22 cellular contexts compared by ENCODE assay signal in genomic region chr12:39006286-39006685, GRCh38.
"Had no signal": no experiment of that assay in that cellular context is flagged by ENCODE, and none has a peak within 500 bp of the region (broad histone marks: within the 10 kb centered on the region; RNA-seq: fewer than 3 reads in every experiment).

No MANE protein-coding gene starts in this region.

- H3K4me1 ChIP-seq: parathyroid adenoma, right lobe of liver, stomach, suprapubic skin, tibial nerve had no signal

- H3K27ac ChIP-seq: hepatocyte, parathyroid adenoma, right lobe of liver, stomach, suprapubic skin, tibial nerve had no signal

- H2AFZ ChIP-seq: hepatocyte, parathyroid adenoma had no signal

- H3K4me2 ChIP-seq: hepatocyte had no signal

- ATAC-seq: left colon; right lobe of liver; stimulated activated memory B cell treated with anti-CD40 and anti-IgM and Interleukin-4, amounts not matched to agents 10 μg/mL and 1 μg/mL and 100 μg/mL, for 72 hours had no signal

- H3K79me2 ChIP-seq: hepatocyte, parathyroid adenoma had no signal

- H3K36me3 ChIP-seq: right lobe of liver, stomach, suprapubic skin, tibial nerve had no signal

- H3K4me3 ChIP-seq: hepatocyte, right lobe of liver, stomach, suprapubic skin, tibial nerve had no signal

- H3K9me3 ChIP-seq: right lobe of liver, stomach, suprapubic skin, tibial nerve had no signal

- DNase-seq: activated B cell treated with CpG ODN at 0.5 μM for 24 hours; activated CD4-positive, alpha-beta T cell treated with anti-CD3 and anti-CD28 coated beads for 4 hours; activated CD4-positive, alpha-beta T cell treated with anti-CD3 and anti-CD28 coated beads, Interleukin-2, amount 50 U/mL, for 48 hours; activated CD8-positive, alpha-beta memory T cell treated with anti-CD3 and anti-CD28 coated beads, Interleukin-2, amount 50 U/mL, for 48 hours; activated naive CD4-positive, alpha-beta T cell treated with Interleukin-2 at 50 U/mL for 16 hours; activated naive CD8-positive, alpha-beta T cell treated with anti-CD3 and anti-CD28 coated beads, Interleukin-2, amount 10 ng/mL, durations not matched to agents 7 days and 5 days; activated T-cell treated with anti-CD3 and anti-CD28 coated beads, Interleukin-2, amount 50 U/mL, for 48 hours; amniotic stem cell; caudate nucleus; effector CD8-positive, alpha-beta T cell; foreskin melanocyte; glutamatergic neuron; immature natural killer cell; left colon; right lobe of liver; small intestine; stomach had no signal

- H3K27me3 ChIP-seq: hepatocyte, right lobe of liver, stomach, suprapubic skin, tibial nerve had no signal
